ENCODE assay signal across 24 cellular contexts in the genomic region with DNA sequence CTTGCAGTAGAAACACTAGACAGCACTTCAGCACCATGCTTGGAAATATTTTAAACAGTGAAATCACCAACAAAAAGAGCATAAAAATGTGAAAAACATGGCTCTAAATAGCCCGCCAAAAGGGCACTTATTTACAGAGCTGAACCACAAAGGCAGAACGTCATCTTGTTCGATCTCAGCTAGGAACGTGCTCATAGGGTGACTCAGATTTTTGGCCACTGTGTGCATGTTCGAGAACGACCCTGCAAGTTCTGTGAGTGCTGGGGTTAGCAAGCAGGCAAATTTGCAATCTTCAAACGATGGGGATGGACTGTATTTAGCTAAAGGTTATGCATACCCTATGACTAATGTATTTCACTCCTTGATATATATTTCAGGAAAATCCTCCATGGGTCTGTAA. TPM values are rescaled to one million over a fixed set of nuclear protein-coding genes. Genes with fewer than 3 reads are reported as not detected.
"Had no signal": no experiment of that assay in that cellular context is flagged by ENCODE, and none has a peak within 500 bp of the region (broad histone marks: within the 10 kb centered on the region; RNA-seq: fewer than 3 reads in every experiment).

No MANE protein-coding gene starts in this region.

- H3K4me1 ChIP-seq: gastrocnemius medialis, heart left ventricle, tibial artery had no signal

- H3K9me3 Mint-ChIP-seq: activated naive CD8-positive, alpha-beta T cell treated with anti-CD3 and anti-CD28 coated beads, Interleukin-2, amount 10 ng/mL, durations not matched to agents 7 days and 5 days; central memory CD8-positive, alpha-beta T cell had no signal

- H3K27ac ChIP-seq: coronary artery, gastrocnemius medialis, heart left ventricle, tibial artery had no signal

- H3K4me1 Mint-ChIP-seq: activated naive CD8-positive, alpha-beta T cell treated with anti-CD3 and anti-CD28 coated beads, Interleukin-2, amount 10 ng/mL, durations not matched to agents 7 days and 5 days; brain; central memory CD8-positive, alpha-beta T cell had no signal

- H3K4me3 ChIP-seq: coronary artery, gastrocnemius medialis, heart left ventricle, tibial artery had no signal

- H3K9me3 ChIP-seq: gastrocnemius medialis, tibial artery had no signal

- DNase-seq: activated CD4-positive, alpha-beta T cell treated with anti-CD3 and anti-CD28 coated beads, Interleukin-2, amount 50 U/mL, for 4 hours; activated naive CD8-positive, alpha-beta T cell treated with anti-CD3 and anti-CD28 coated beads, Interleukin-2, amount 10 ng/mL, durations not matched to agents 7 days and 5 days; amygdala; gastrocnemius medialis; heart left ventricle; kidney glomerular epithelial cell; left ventricle myocardium superior; occipital lobe; posterior cingulate gyrus; retina; stimulated activated CD4-positive, alpha-beta T cell treated with anti-CD3 and anti-CD28 coated beads, Interleukin-12 subunit alpha, Interleukin-12 subunit beta, amount 100 ng/mL, for 4 hours; stimulated activated CD4-positive, alpha-beta T cell treated with anti-CD3 and anti-CD28 coated beads, Interleukin-1b, Interleukin-23, amount 100 ng/mL, for 48 hours; stimulated activated CD8-positive, alpha-beta memory T cell treated with anti-CD3 and anti-CD28 coated beads, Interleukin-4, amount 100 ng/mL, for 48 hours; stimulated activated naive CD8-positive, alpha-beta T cell treated with anti-CD3 and anti-CD28 coated beads, Interleukin-15, Interleukin-2, amounts not matched to agents 100 U/mL and 50 U/mL, for 24 hours; substantia nigra; tibial artery had no signal

- H3K36me3 ChIP-seq: gastrocnemius medialis, heart left ventricle, tibial artery had no signal

- H3K36me3 Mint-ChIP-seq: activated naive CD8-positive, alpha-beta T cell treated with anti-CD3 and anti-CD28 coated beads, Interleukin-2, amount 10 ng/mL, durations not matched to agents 7 days and 5 days; brain had no signal

- ATAC-seq: gastrocnemius medialis; heart left ventricle; left ventricle myocardium superior; stimulated activated naive CD8-positive, alpha-beta T cell treated with anti-CD3 and anti-CD28 coated beads, Interleukin-15, Interleukin-2, amounts not matched to agents 100 U/mL and 50 U/mL, for 24 hours had no signal

- H3K4me3 Mint-ChIP-seq: activated naive CD8-positive, alpha-beta T cell treated with anti-CD3 and anti-CD28 coated beads, Interleukin-2, amount 10 ng/mL, durations not matched to agents 7 days and 5 days; brain; central memory CD8-positive, alpha-beta T cell had no signal

- H3K27ac Mint-ChIP-seq: activated naive CD8-positive, alpha-beta T cell treated with anti-CD3 and anti-CD28 coated beads, Interleukin-2, amount 10 ng/mL, durations not matched to agents 7 days and 5 days; brain had no signal

RNA-seq across cellular contexts. Expression of a gene that starts 30.6 kb away (rescaled TPM):
- total RNA-seq: activated naive CD8-positive, alpha-beta T cell treated with anti-CD3 and anti-CD28 coated beads, Interleukin-2, amount 10 ng/mL, durations not matched to agents 7 days and 5 days; epithelial cell of proximal tubule; gastrocnemius medialis; heart left ventricle; left ventricle myocardium superior; mononuclear cell; occipital lobe; T-helper 2 cell treated with Interferon-gamma antibody and Interleukin-4, amounts not matched to agents 100 ng/mL and 5 ng/mL, for 36 hours had no signal
- polyA plus RNA-seq: heart left ventricle, neural cell, urinary bladder had no signal
